ENCODE assay signal across 14 cellular contexts in genomic region chr7:70681111-70681846, GRCh38.
DNase-seq lines count a peak whose midpoint lies in the region; ATAC-seq and TF ChIP-seq lines count a peak whose summit lies in the region.
"Had no signal": no experiment of that assay in that cellular context is flagged by ENCODE, and none has a peak within 500 bp of the region (broad histone marks: within the 10 kb centered on the region; RNA-seq: fewer than 3 reads in every experiment).

No MANE protein-coding gene starts in this region.

- POLR2A ChIA-PET in naive thymus-derived CD8-positive, alpha-beta T cell (lab: Charles Lee): no interaction called here

- H3K27me3 Mint-ChIP-seq in activated T-cell treated with anti-CD3 and anti-CD28 coated beads, Interleukin-2, amount 50 U/mL, for 24 hours: peaks cover 5% of the 10 kb centered on the region
- H3K27me3 Mint-ChIP-seq in activated naive CD8-positive, alpha-beta T cell treated with anti-CD3 and anti-CD28 coated beads, Interleukin-2, amount 50 U/mL, for 24 hours: peaks cover 6% of the 10 kb centered on the region
- H3K27me3 Mint-ChIP-seq in naive thymus-derived CD8-positive, alpha-beta T cell: peaks cover 0 to 13% (median 0%) of the 10 kb centered on the region in 5 donors

- H3K9me3 ChIP-seq in HUES64 (ENCODE audit: insufficient read depth, low read depth, low read length): no peaks in the 10 kb centered on the region
- H3K9me3 ChIP-seq: uterus had no signal

- H3K4me1 Mint-ChIP-seq in activated T-cell treated with anti-CD3 and anti-CD28 coated beads, Interleukin-2, amount 50 U/mL, for 24 hours (ENCODE audit: low read depth): peaks cover 49% of the 10 kb centered on the region
- H3K4me1 Mint-ChIP-seq in activated naive CD8-positive, alpha-beta T cell treated with anti-CD3 and anti-CD28 coated beads, Interleukin-2, amount 50 U/mL, for 24 hours: peaks cover 43% of the 10 kb centered on the region
- peaks cover 3 to 34% (median 25%) of the 10 kb centered on the region in 4 donors for H3K4me1 Mint-ChIP-seq in naive thymus-derived CD8-positive, alpha-beta T cell

- H3K4me1 ChIP-seq in HUES64 (ENCODE audit: insufficient read depth, low read length) (peaks cover 31% of the 10 kb centered on the region), foreskin keratinocyte (no peaks in the 10 kb centered on the region)
- H3K4me1 ChIP-seq: uterus had no signal

- H3K4me3 Mint-ChIP-seq in activated T-cell treated with anti-CD3 and anti-CD28 coated beads, Interleukin-2, amount 50 U/mL, for 24 hours: peak overlapping the region; percentile 16
- peak overlapping the region; percentile 35 for H3K4me3 Mint-ChIP-seq in activated naive CD8-positive, alpha-beta T cell treated with anti-CD3 and anti-CD28 coated beads, Interleukin-2, amount 50 U/mL, for 24 hours
- H3K4me3 Mint-ChIP-seq in naive thymus-derived CD8-positive, alpha-beta T cell: peak overlapping the region; percentile 52 to 84 (median 64)

- DNase-seq in activated T-cell treated with anti-CD3 and anti-CD28 coated beads, Interleukin-2, amount 50 U/mL, for 24 hours: no peak
- DNase-seq in activated T-cell treated with anti-CD3 and anti-CD28 coated beads, Interleukin-2, amount 50 U/mL, for 48 hours: no peak
- no peak for DNase-seq in activated naive CD8-positive, alpha-beta T cell treated with anti-CD3 and anti-CD28 coated beads, Interleukin-2, amount 50 U/mL, for 24 hours
- DNase-seq in naive thymus-derived CD8-positive, alpha-beta T cell: no peak
- DNase-seq in NOMO-1 (lab: John Stamatoyannopoulos, UW; ENCODE audit: unreplicated experiment in 2 of 2) (no peak), foreskin keratinocyte (no peak)
- DNase-seq: ACHN; activated CD4-positive, alpha-beta T cell treated with anti-CD3 and anti-CD28 coated beads for 1 hour; GM23248; islet precursor cell; uterus had no signal

- ATAC-seq in activated naive CD8-positive, alpha-beta T cell treated with anti-CD3 and anti-CD28 coated beads, Interleukin-2, amount 50 U/mL, for 24 hours: no peak
- no peak for ATAC-seq in naive thymus-derived CD8-positive, alpha-beta T cell
- ATAC-seq in foreskin keratinocyte (no peak), GM19452 (IDR thresholded peaks at IDR 0.05; ENCODE audit: unreplicated experiment) (no peak)

- H3K27ac ChIP-seq in HUES64 (ENCODE audit: low read depth, low read length) (no peak overlapping the region), foreskin keratinocyte (no peak overlapping the region)
- H3K27ac ChIP-seq: GM23248, SK-N-MC, uterus had no signal

- H3K36me3 ChIP-seq in HUES64 (ENCODE audit: insufficient read depth, low read length): no peaks in the 10 kb centered on the region
- H3K36me3 ChIP-seq: uterus had no signal

- no peaks in the 10 kb centered on the region for H3K36me3 Mint-ChIP-seq in activated T-cell treated with anti-CD3 and anti-CD28 coated beads, Interleukin-2, amount 50 U/mL, for 24 hours (ENCODE audit: low read depth)
- no peaks in the 10 kb centered on the region for H3K36me3 Mint-ChIP-seq in activated naive CD8-positive, alpha-beta T cell treated with anti-CD3 and anti-CD28 coated beads, Interleukin-2, amount 50 U/mL, for 24 hours (ENCODE audit: low read depth)
- H3K36me3 Mint-ChIP-seq in naive thymus-derived CD8-positive, alpha-beta T cell: no peaks in the 10 kb centered on the region

- H3K9ac ChIP-seq in HUES64 (ENCODE audit: low read depth, low read length): no peak overlapping the region
- H3K9ac ChIP-seq: GM23248 had no signal

- H3K27me3 ChIP-seq in HUES64 (ENCODE audit: insufficient read depth, low read length): peaks cover 86% of the 10 kb centered on the region
- H3K27me3 ChIP-seq in foreskin keratinocyte: no peaks in the 10 kb centered on the region
- H3K27me3 ChIP-seq: uterus had no signal

- 2% methylated on average over 12 of the region's 15 CpGs for WGBS in HUES64

- TF ChIP-seq CTCF in foreskin keratinocyte (conservative IDR thresholded peaks at IDR 0.05): no peak

- H3K27ac Mint-ChIP-seq in activated T-cell treated with anti-CD3 and anti-CD28 coated beads, Interleukin-2, amount 50 U/mL, for 24 hours: peak overlapping the region; percentile 34
- no peak overlapping the region for H3K27ac Mint-ChIP-seq in activated naive CD8-positive, alpha-beta T cell treated with anti-CD3 and anti-CD28 coated beads, Interleukin-2, amount 50 U/mL, for 24 hours
- H3K27ac Mint-ChIP-seq in naive thymus-derived CD8-positive, alpha-beta T cell: peak overlapping the region in 8 of 10 donors; percentile 54 to 89 (median 74)

- H3K9me3 Mint-ChIP-seq in activated T-cell treated with anti-CD3 and anti-CD28 coated beads, Interleukin-2, amount 50 U/mL, for 24 hours: no peaks in the 10 kb centered on the region
- H3K9me3 Mint-ChIP-seq in activated naive CD8-positive, alpha-beta T cell treated with anti-CD3 and anti-CD28 coated beads, Interleukin-2, amount 50 U/mL, for 24 hours: no peaks in the 10 kb centered on the region
- no peaks in the 10 kb centered on the region for H3K9me3 Mint-ChIP-seq in naive thymus-derived CD8-positive, alpha-beta T cell

- H3K4me3 ChIP-seq in HUES64 (ENCODE audit: low read length): peak overlapping the region; percentile 23; the same call in 1 of the 2 replicates
- H3K4me3 ChIP-seq: GM23248, uterus had no signal
